In genomic region chr4:7430368-7430964, GRCh38 we compare ENCODE assay signal across 1 cellular context.
TF ChIP-seq lines count a peak whose summit lies in the region.

No MANE protein-coding gene starts in this region.

TF ChIP-seq in HepG2, 621 proteins besides CTCF, POLR2A, EP300 and RAD21:
- TF ChIP-seq PRDM10 (CRISPR knock-in tag; IDR thresholded peaks at IDR 0.05; ENCODE audit: low read depth): no peak
- no peak for TF ChIP-seq SIX4 (CRISPR knock-in tag; IDR thresholded peaks at IDR 0.05)
- TF ChIP-seq KDM4B (CRISPR knock-in tag; IDR thresholded peaks at IDR 0.05): no peak
- TF ChIP-seq REST (IDR thresholded peaks at IDR 0.05; ENCODE audit: borderline replicate concordance in 1 of 2, low read depth in 1 of 2, low read length in 2 of 2): no peak
- no peak for TF ChIP-seq ZNF724P (CRISPR knock-in tag; IDR thresholded peaks at IDR 0.05; ENCODE audit: borderline replicate concordance)
- TF ChIP-seq MXD3 (CRISPR knock-in tag; IDR thresholded peaks at IDR 0.05): no peak
- no peak for TF ChIP-seq KDM2A (CRISPR knock-in tag; IDR thresholded peaks at IDR 0.05; ENCODE audit: borderline replicate concordance, low read depth)
- TF ChIP-seq ZNF891 (CRISPR knock-in tag; IDR thresholded peaks at IDR 0.05): no peak
- no peak for TF ChIP-seq ZNF543 (CRISPR knock-in tag; IDR thresholded peaks at IDR 0.05)
- TF ChIP-seq BATF2 (CRISPR knock-in tag; IDR thresholded peaks at IDR 0.05): no peak
- no peak for TF ChIP-seq ZNF562 (CRISPR knock-in tag; IDR thresholded peaks at IDR 0.05; ENCODE audit: borderline replicate concordance)
- TF ChIP-seq DZIP1 (CRISPR knock-in tag; IDR thresholded peaks at IDR 0.05): no peak
- no peak for TF ChIP-seq ZNF772 (CRISPR knock-in tag; IDR thresholded peaks at IDR 0.05)
- no peak for TF ChIP-seq KLF16 (CRISPR knock-in tag; IDR thresholded peaks at IDR 0.05)
- TF ChIP-seq SP140L (CRISPR knock-in tag; IDR thresholded peaks at IDR 0.05; ENCODE audit: borderline replicate concordance): no peak
- no peak for TF ChIP-seq KMT2B (CRISPR knock-in tag; IDR thresholded peaks at IDR 0.05)
- no peak for TF ChIP-seq NRL (CRISPR knock-in tag; IDR thresholded peaks at IDR 0.05; ENCODE audit: borderline replicate concordance)
- TF ChIP-seq TSC22D2 (CRISPR knock-in tag; IDR thresholded peaks at IDR 0.05; ENCODE audit: borderline replicate concordance): no peak
